Comparison of ENCODE assay signal across 1 cellular context in genomic region chr11:839875-840617, GRCh38.
A peak's percentile ranks its signal among the peaks of the same experiment; 100 is the strongest.
TF ChIP-seq lines count a peak whose summit lies in the region.

No MANE protein-coding gene starts in this region.

TF ChIP-seq in HepG2, 621 proteins besides CTCF, POLR2A, EP300 and RAD21:
- TF ChIP-seq SAP130 (CRISPR knock-in tag; IDR thresholded peaks at IDR 0.05; ENCODE audit: low read depth) (no peak), GPBP1L1 (CRISPR knock-in tag; IDR thresholded peaks at IDR 0.05) (no peak), RARA (CRISPR knock-in tag; IDR thresholded peaks at IDR 0.05) (no peak), AGO2 (optimal IDR thresholded peaks at IDR 0.05; ENCODE audit: low read depth, low read length) (peak; percentile 92), PTBP1 (IDR thresholded peaks at IDR 0.05; ENCODE audit: low read depth, low read length, poor library complexity, severe bottlenecking) (no peak), ZNF780A (CRISPR knock-in tag; IDR thresholded peaks at IDR 0.05) (no peak), ARNT (IDR thresholded peaks at IDR 0.05) (no peak), MYNN (CRISPR knock-in tag; IDR thresholded peaks at IDR 0.05; ENCODE audit: low read depth) (no peak), KMT2B (CRISPR knock-in tag; IDR thresholded peaks at IDR 0.05) (no peak), ZNF75D (CRISPR knock-in tag; IDR thresholded peaks at IDR 0.05; ENCODE audit: borderline replicate concordance) (no peak), ZNF556 (CRISPR knock-in tag; IDR thresholded peaks at IDR 0.05; ENCODE audit: borderline replicate concordance) (no peak), ZNF747 (CRISPR knock-in tag; IDR thresholded peaks at IDR 0.05; ENCODE audit: borderline replicate concordance) (no peak), ZNF687 (CRISPR knock-in tag; IDR thresholded peaks at IDR 0.05) (peak; percentile 15; the same call in 1 of the 2 replicates), THYN1 (CRISPR knock-in tag; IDR thresholded peaks at IDR 0.05; ENCODE audit: borderline replicate concordance, low read depth) (no peak), ZBTB38 (CRISPR knock-in tag; IDR thresholded peaks at IDR 0.05) (peak; percentile 93), ZBTB21 (CRISPR knock-in tag; IDR thresholded peaks at IDR 0.05) (no peak), ZKSCAN5 (CRISPR knock-in tag; IDR thresholded peaks at IDR 0.05) (no peak), FOSL1 (CRISPR knock-in tag; IDR thresholded peaks at IDR 0.05; ENCODE audit: borderline replicate concordance) (no peak), ELF4 (CRISPR knock-in tag; IDR thresholded peaks at IDR 0.05; ENCODE audit: borderline replicate concordance) (no peak), RBFOX2 (IDR thresholded peaks at IDR 0.05; ENCODE audit: low read depth, low read length) (peak; percentile 67), KLF13 (CRISPR knock-in tag; IDR thresholded peaks at IDR 0.05) (no peak), ZBTB33 (CRISPR knock-in tag; IDR thresholded peaks at IDR 0.05) (peak; percentile 72; the same call in 1 of the 2 replicates), ZNF792 (CRISPR knock-in tag; IDR thresholded peaks at IDR 0.05) (no peak), POLR2AphosphoS5 (IDR thresholded peaks at IDR 0.05; ENCODE audit: low read depth, low read length) (peak; percentile 12; the same call in 1 of the 2 replicates), RFX1 (IDR thresholded peaks at IDR 0.05) (no peak), PHB2 (IDR thresholded peaks at IDR 0.05; ENCODE audit: partially characterized antibody) (no peak), AKAP8 (CRISPR knock-in tag; IDR thresholded peaks at IDR 0.05) (peak; percentile 72; the same call in 1 of the 2 replicates), ZNF740 (CRISPR knock-in tag; IDR thresholded peaks at IDR 0.05) (peak; percentile 64; the same call in 1 of the 2 replicates), FOXO1 (CRISPR knock-in tag; IDR thresholded peaks at IDR 0.05) (no peak), ZNF850 (CRISPR knock-in tag; conservative IDR thresholded peaks at IDR 0.05) (no peak), ZNF878 (CRISPR knock-in tag; IDR thresholded peaks at IDR 0.05) (no peak), AGO1 (IDR thresholded peaks at IDR 0.05; ENCODE audit: low read depth, low read length, poor library complexity, severe bottlenecking) (peak; percentile 89), FOXC1 (CRISPR knock-in tag; IDR thresholded peaks at IDR 0.05; ENCODE audit: borderline replicate concordance) (no peak), SP140L (CRISPR knock-in tag; IDR thresholded peaks at IDR 0.05; ENCODE audit: borderline replicate concordance) (no peak), ZNF788 (CRISPR knock-in tag; IDR thresholded peaks at IDR 0.05; ENCODE audit: borderline replicate concordance) (peak; percentile 27; the same call in 1 of the 2 replicates), POLR2AphosphoS2 (IDR thresholded peaks at IDR 0.05; ENCODE audit: low read depth, low read length) (no peak), GABPB1 (CRISPR knock-in tag; IDR thresholded peaks at IDR 0.05) (no peak), HMG20A (CRISPR knock-in tag; IDR thresholded peaks at IDR 0.05; ENCODE audit: borderline replicate concordance) (no peak), SYNCRIP (IDR thresholded peaks at IDR 0.05; ENCODE audit: insufficient read depth, low read depth, low read length) (no peak), POLR2G (IDR thresholded peaks at IDR 0.05; ENCODE audit: low read depth, low read length) (peak; percentile 38), RFXAP (CRISPR knock-in tag; IDR thresholded peaks at IDR 0.05; ENCODE audit: borderline replicate concordance) (no peak), SNRNP70 (IDR thresholded peaks at IDR 0.05; ENCODE audit: low read depth, low read length) (no peak), TSC22D2 (CRISPR knock-in tag; IDR thresholded peaks at IDR 0.05; ENCODE audit: borderline replicate concordance) (no peak)
- TF ChIP-seq, protein P1, sequence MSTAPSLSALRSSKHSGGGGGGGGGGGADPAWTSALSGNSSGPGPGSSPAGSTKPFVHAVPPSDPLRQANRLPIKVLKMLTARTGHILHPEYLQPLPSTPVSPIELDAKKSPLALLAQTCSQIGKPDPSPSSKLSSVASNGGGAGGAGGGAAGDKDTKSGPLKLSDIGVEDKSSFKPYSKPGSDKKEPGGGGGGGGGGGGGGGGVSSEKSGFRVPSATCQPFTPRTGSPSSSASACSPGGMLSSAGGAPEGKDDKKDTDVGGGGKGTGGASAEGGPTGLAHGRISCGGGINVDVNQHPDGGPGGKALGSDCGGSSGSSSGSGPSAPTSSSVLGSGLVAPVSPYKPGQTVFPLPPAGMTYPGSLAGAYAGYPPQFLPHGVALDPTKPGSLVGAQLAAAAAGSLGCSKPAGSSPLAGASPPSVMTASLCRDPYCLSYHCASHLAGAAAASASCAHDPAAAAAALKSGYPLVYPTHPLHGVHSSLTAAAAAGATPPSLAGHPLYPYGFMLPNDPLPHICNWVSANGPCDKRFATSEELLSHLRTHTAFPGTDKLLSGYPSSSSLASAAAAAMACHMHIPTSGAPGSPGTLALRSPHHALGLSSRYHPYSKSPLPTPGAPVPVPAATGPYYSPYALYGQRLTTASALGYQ (CRISPR knock-in tag; IDR thresholded peaks at IDR 0.05) = no peak
- TF ChIP-seq, protein P2, sequence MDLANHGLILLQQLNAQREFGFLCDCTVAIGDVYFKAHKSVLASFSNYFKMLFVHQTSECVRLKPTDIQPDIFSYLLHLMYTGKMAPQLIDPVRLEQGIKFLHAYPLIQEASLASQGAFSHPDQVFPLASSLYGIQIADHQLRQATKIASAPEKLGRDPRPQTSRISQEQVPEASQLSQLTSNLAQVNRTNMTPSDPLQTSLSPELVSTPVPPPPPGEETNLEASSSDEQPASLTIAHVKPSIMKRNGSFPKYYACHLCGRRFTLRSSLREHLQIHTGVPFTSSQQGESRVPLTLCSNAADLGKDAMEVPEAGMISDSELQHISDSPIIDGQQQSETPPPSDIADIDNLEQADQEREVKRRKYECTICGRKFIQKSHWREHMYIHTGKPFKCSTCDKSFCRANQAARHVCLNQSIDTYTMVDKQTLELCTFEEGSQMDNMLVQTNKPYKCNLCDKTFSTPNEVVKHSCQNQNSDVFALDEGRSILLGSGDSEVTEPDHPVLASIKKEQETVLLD (CRISPR knock-in tag; IDR thresholded peaks at IDR 0.05; ENCODE audit: low read depth) = no peak
